In the genomic region with DNA sequence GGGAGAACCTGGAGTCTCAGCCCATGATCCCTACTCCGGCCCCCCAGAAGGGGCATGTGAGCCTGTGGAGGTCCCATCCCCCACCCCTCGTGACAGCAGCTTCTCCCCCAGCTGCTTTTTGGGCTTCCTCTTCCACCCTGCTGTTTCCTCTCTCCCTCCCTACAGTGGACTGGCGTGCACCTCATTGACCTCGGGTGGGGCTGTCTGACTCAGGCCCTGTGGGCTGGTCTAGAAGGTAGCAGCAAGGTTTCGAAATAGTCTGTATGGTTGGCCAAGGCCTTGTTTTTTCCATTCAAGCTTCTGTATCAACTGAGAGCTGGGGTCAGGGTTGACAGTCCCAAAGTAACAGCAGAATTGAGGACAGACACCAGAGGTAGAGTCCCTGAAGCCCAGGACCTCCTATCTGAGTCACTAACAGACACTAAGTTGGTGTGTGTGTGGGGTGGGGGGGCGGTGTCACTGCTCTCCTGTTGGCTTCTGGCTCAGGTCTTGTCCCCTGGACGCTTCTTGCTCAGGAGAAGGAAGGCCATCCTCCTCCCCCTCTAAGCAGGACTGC, we compare ENCODE assay signal across 1 cellular context.
TF ChIP-seq lines count a peak whose summit lies in the region.

No MANE protein-coding gene starts in this region.

TF ChIP-seq in HepG2, 621 proteins besides CTCF, POLR2A, EP300 and RAD21 (continued from another document and continues in another):
- no peak for TF ChIP-seq KAT7 (CRISPR knock-in tag; IDR thresholded peaks at IDR 0.05; ENCODE audit: borderline replicate concordance)
- TF ChIP-seq MED1 (CRISPR knock-in tag; IDR thresholded peaks at IDR 0.05), result 0 out of 2 replicates have a peak, but pooled peaks have one; percentile 26
- TF ChIP-seq, protein P1, sequence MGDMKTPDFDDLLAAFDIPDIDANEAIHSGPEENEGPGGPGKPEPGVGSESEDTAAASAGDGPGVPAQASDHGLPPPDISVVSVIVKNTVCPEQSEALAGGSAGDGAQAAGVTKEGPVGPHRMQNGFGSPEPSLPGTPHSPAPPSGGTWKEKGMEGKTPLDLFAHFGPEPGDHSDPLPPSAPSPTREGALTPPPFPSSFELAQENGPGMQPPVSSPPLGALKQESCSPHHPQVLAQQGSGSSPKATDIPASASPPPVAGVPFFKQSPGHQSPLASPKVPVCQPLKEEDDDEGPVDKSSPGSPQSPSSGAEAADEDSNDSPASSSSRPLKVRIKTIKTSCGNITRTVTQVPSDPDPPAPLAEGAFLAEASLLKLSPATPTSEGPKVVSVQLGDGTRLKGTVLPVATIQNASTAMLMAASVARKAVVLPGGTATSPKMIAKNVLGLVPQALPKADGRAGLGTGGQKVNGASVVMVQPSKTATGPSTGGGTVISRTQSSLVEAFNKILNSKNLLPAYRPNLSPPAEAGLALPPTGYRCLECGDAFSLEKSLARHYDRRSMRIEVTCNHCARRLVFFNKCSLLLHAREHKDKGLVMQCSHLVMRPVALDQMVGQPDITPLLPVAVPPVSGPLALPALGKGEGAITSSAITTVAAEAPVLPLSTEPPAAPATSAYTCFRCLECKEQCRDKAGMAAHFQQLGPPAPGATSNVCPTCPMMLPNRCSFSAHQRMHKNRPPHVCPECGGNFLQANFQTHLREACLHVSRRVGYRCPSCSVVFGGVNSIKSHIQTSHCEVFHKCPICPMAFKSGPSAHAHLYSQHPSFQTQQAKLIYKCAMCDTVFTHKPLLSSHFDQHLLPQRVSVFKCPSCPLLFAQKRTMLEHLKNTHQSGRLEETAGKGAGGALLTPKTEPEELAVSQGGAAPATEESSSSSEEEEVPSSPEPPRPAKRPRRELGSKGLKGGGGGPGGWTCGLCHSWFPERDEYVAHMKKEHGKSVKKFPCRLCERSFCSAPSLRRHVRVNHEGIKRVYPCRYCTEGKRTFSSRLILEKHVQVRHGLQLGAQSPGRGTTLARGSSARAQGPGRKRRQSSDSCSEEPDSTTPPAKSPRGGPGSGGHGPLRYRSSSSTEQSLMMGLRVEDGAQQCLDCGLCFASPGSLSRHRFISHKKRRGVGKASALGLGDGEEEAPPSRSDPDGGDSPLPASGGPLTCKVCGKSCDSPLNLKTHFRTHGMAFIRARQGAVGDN (CRISPR knock-in tag; IDR thresholded peaks at IDR 0.05), result peak; percentile 58
- TF ChIP-seq KDM4B (CRISPR knock-in tag; IDR thresholded peaks at IDR 0.05), result no peak
- TF ChIP-seq DNMT1 (CRISPR knock-in tag; IDR thresholded peaks at IDR 0.05), result no peak
- TF ChIP-seq RXRB (CRISPR knock-in tag; IDR thresholded peaks at IDR 0.05; ENCODE audit: borderline replicate concordance), result peak; percentile 72; the same call in 1 of the 2 replicates
- TF ChIP-seq FOXP4 (CRISPR knock-in tag; IDR thresholded peaks at IDR 0.05), result peak; percentile 62; the same call in 1 of the 2 replicates
- TF ChIP-seq ZNF331 (CRISPR knock-in tag; IDR thresholded peaks at IDR 0.05), result no peak
- TF ChIP-seq ZBTB38 (CRISPR knock-in tag; IDR thresholded peaks at IDR 0.05), result no peak
- TF ChIP-seq ZNF501 (CRISPR knock-in tag; IDR thresholded peaks at IDR 0.05), result peak; percentile 34; the same call in 1 of the 2 replicates
- no peak for TF ChIP-seq ZBTB25 (CRISPR knock-in tag; IDR thresholded peaks at IDR 0.05)
- TF ChIP-seq ETV5 (CRISPR knock-in tag; IDR thresholded peaks at IDR 0.05; ENCODE audit: borderline replicate concordance), result peak; percentile 32; the same call in 1 of the 2 replicates
- TF ChIP-seq U2AF1 (optimal IDR thresholded peaks at IDR 0.05; ENCODE audit: low read depth, low read length), result no peak
- 0 out of 2 replicates have a peak, but pooled peaks have one; percentile 11 for TF ChIP-seq HMG20A (CRISPR knock-in tag; IDR thresholded peaks at IDR 0.05; ENCODE audit: borderline replicate concordance)
- TF ChIP-seq FOXM1 (CRISPR knock-in tag; IDR thresholded peaks at IDR 0.05), result no peak
- TF ChIP-seq ZNF777 (CRISPR knock-in tag; IDR thresholded peaks at IDR 0.05), result no peak
- TF ChIP-seq SALL2 (CRISPR knock-in tag; IDR thresholded peaks at IDR 0.05), result no peak
- TF ChIP-seq GMEB1 (CRISPR knock-in tag; IDR thresholded peaks at IDR 0.05; ENCODE audit: borderline replicate concordance), result no peak
- TF ChIP-seq PRMT3 (CRISPR knock-in tag; IDR thresholded peaks at IDR 0.05; ENCODE audit: borderline replicate concordance, low read depth), result no peak
- no peak for TF ChIP-seq ZNF776 (CRISPR knock-in tag; IDR thresholded peaks at IDR 0.05)
- TF ChIP-seq, protein P2, sequence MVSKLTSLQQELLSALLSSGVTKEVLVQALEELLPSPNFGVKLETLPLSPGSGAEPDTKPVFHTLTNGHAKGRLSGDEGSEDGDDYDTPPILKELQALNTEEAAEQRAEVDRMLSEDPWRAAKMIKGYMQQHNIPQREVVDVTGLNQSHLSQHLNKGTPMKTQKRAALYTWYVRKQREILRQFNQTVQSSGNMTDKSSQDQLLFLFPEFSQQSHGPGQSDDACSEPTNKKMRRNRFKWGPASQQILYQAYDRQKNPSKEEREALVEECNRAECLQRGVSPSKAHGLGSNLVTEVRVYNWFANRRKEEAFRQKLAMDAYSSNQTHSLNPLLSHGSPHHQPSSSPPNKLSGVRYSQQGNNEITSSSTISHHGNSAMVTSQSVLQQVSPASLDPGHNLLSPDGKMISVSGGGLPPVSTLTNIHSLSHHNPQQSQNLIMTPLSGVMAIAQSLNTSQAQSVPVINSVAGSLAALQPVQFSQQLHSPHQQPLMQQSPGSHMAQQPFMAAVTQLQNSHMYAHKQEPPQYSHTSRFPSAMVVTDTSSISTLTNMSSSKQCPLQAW (CRISPR knock-in tag; IDR thresholded peaks at IDR 0.05), result peak; percentile 66
- TF ChIP-seq XBP1 (CRISPR knock-in tag; IDR thresholded peaks at IDR 0.05), result no peak
- TF ChIP-seq HNRNPH1 (optimal IDR thresholded peaks at IDR 0.05; ENCODE audit: low read depth, low read length), result no peak
- peak; percentile 20; the same call in 1 of the 2 replicates for TF ChIP-seq NR2F6 (IDR thresholded peaks at IDR 0.05)
- TF ChIP-seq NR2F6 (CRISPR knock-in tag; IDR thresholded peaks at IDR 0.05), result peak; percentile 82
- no peak for TF ChIP-seq TMF1 (CRISPR knock-in tag; IDR thresholded peaks at IDR 0.05; ENCODE audit: low read depth)
- TF ChIP-seq ZNF747 (CRISPR knock-in tag; IDR thresholded peaks at IDR 0.05; ENCODE audit: borderline replicate concordance), result no peak
- TF ChIP-seq, protein P3, sequence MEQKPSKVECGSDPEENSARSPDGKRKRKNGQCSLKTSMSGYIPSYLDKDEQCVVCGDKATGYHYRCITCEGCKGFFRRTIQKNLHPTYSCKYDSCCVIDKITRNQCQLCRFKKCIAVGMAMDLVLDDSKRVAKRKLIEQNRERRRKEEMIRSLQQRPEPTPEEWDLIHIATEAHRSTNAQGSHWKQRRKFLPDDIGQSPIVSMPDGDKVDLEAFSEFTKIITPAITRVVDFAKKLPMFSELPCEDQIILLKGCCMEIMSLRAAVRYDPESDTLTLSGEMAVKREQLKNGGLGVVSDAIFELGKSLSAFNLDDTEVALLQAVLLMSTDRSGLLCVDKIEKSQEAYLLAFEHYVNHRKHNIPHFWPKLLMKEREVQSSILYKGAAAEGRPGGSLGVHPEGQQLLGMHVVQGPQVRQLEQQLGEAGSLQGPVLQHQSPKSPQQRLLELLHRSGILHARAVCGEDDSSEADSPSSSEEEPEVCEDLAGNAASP (CRISPR knock-in tag; IDR thresholded peaks at IDR 0.05; ENCODE audit: borderline replicate concordance), result peak; percentile 61; the same call in 1 of the 2 replicates
- TF ChIP-seq ZNF264 (CRISPR knock-in tag; IDR thresholded peaks at IDR 0.05), result no peak
- TF ChIP-seq SOX6 (IDR thresholded peaks at IDR 0.05), result no peak
- TF ChIP-seq SOX6 (CRISPR knock-in tag; IDR thresholded peaks at IDR 0.05), result peak; percentile 70
- TF ChIP-seq, protein P4, sequence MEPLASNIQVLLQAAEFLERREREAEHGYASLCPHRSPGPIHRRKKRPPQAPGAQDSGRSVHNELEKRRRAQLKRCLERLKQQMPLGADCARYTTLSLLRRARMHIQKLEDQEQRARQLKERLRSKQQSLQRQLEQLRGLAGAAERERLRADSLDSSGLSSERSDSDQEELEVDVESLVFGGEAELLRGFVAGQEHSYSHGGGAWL (CRISPR knock-in tag; IDR thresholded peaks at IDR 0.05), result no peak
- no peak for TF ChIP-seq NFATC3 (CRISPR knock-in tag; IDR thresholded peaks at IDR 0.05)
- no peak for TF ChIP-seq NFIC (IDR thresholded peaks at IDR 0.05; ENCODE audit: low read length)
- TF ChIP-seq PHF21A (CRISPR knock-in tag; IDR thresholded peaks at IDR 0.05), result peak; percentile 58; the same call in 1 of the 2 replicates
- no peak for TF ChIP-seq ZNF296 (CRISPR knock-in tag; conservative IDR thresholded peaks at IDR 0.05)
- TF ChIP-seq NR2C2 (CRISPR knock-in tag; IDR thresholded peaks at IDR 0.05; ENCODE audit: borderline replicate concordance), result 0 out of 2 replicates have a peak, but pooled peaks have one; percentile 39
- TF ChIP-seq ZFP62 (CRISPR knock-in tag; IDR thresholded peaks at IDR 0.05), result no peak
- no peak for TF ChIP-seq ZNF597 (CRISPR knock-in tag; IDR thresholded peaks at IDR 0.05)
- TF ChIP-seq ZNF724P (CRISPR knock-in tag; IDR thresholded peaks at IDR 0.05; ENCODE audit: borderline replicate concordance), result no peak
- TF ChIP-seq HDAC2 (CRISPR knock-in tag; IDR thresholded peaks at IDR 0.05), result peak; percentile 55
- no peak for TF ChIP-seq IKZF1 (IDR thresholded peaks at IDR 0.05)
- TF ChIP-seq SRSF4 (IDR thresholded peaks at IDR 0.05; ENCODE audit: low read depth, low read length, poor library complexity, severe bottlenecking), result no peak
- no peak for TF ChIP-seq MXI1 (IDR thresholded peaks at IDR 0.05; ENCODE audit: borderline replicate concordance, low read depth, low read length)
- TF ChIP-seq FOSL2 (CRISPR knock-in tag; IDR thresholded peaks at IDR 0.05), result peak; percentile 86
- peak; percentile 33; the same call in 1 of the 2 replicates for TF ChIP-seq ZNF362 (CRISPR knock-in tag; IDR thresholded peaks at IDR 0.05; ENCODE audit: borderline replicate concordance)
- TF ChIP-seq ZNF317 (CRISPR knock-in tag; IDR thresholded peaks at IDR 0.05), result no peak
- TF ChIP-seq, protein P5, sequence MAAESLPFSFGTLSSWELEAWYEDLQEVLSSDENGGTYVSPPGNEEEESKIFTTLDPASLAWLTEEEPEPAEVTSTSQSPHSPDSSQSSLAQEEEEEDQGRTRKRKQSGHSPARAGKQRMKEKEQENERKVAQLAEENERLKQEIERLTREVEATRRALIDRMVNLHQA (CRISPR knock-in tag; IDR thresholded peaks at IDR 0.05), result no peak
- no peak for TF ChIP-seq CHD2 (IDR thresholded peaks at IDR 0.05; ENCODE audit: low read depth, low read length)
- TF ChIP-seq ZNF781 (CRISPR knock-in tag; IDR thresholded peaks at IDR 0.05; ENCODE audit: borderline replicate concordance, not compliant biosample characterization), result no peak
- TF ChIP-seq FIP1L1 (IDR thresholded peaks at IDR 0.05; ENCODE audit: borderline replicate concordance, insufficient read depth, low read depth, low read length), result no peak
